ENCODE assay signal across 8 cellular contexts in genomic region chr19:12794196-12794921, GRCh38. TPM values are rescaled to one million over a fixed set of nuclear protein-coding genes. Genes with fewer than 3 reads are reported as not detected.
DNase-seq lines count a peak whose midpoint lies in the region; ATAC-seq, FAIRE-seq and TF ChIP-seq lines count a peak whose summit lies in the region.

No MANE protein-coding gene starts in this region.

- FAIRE-seq in A549 (lab: Jason Lieb, UNC), result no peak

- H3K4me1 ChIP-seq in A549 (peaks cover 29% of the 10 kb centered on the region), mononuclear cell (ENCODE audit: insufficient read depth, low read length) (peaks cover 40% of the 10 kb centered on the region)

- H3K4me3 ChIP-seq in A549 (peak overlapping the region; percentile 92), HFF-Myc (replicated peaks; ENCODE audit: low read depth, low read length) (peak overlapping the region; percentile 84), mononuclear cell (ENCODE audit: low read length) (peak overlapping the region; percentile 100)

- H3K27ac Mint-ChIP-seq in brain, result peak overlapping the region; percentile 9 to 86 (median 81)

- no peaks in the 10 kb centered on the region for H3K9me3 ChIP-seq in A549
- H3K9me3 ChIP-seq in mononuclear cell (ENCODE audit: low read depth, low read length), result no peaks in the 10 kb centered on the region

- peaks cover 29% of the 10 kb centered on the region for H3K4me1 Mint-ChIP-seq in brain

- peak overlapping the region; percentile 96 to 99 for H3K27ac ChIP-seq in A549

- peaks cover 18% of the 10 kb centered on the region for H3K36me3 Mint-ChIP-seq in brain

- TF ChIP-seq POLR2A in A549 (IDR thresholded peaks at IDR 0.05; ENCODE audit: low read length), result no peak

- peak overlapping the region; percentile 86 for H3K4me2 ChIP-seq in A549

- no peaks in the 10 kb centered on the region for H3K27me3 ChIP-seq in mononuclear cell (ENCODE audit: insufficient read depth, low read length)

- 65% methylated on average over 6 of the region's 6 CpGs for WGBS in A549 (ENCODE audit: missing lambda C conversion rate)

- H3K4me3 Mint-ChIP-seq in brain, result peak overlapping the region; percentile 68 to 86 (median 80)

- TF ChIP-seq RAD21 in A549 (conservative IDR thresholded peaks at IDR 0.05 in 1 of 2, IDR thresholded peaks at IDR 0.05 in 1 of 2), result no peak

- POLR2A ChIA-PET in A549 (lab: Yijun Ruan, JAX), result interaction anchor here (0.7 to 6.5 kb wide), 4 partner anchors 17 to 67 kb away, joined by 4 to 122 read pairs (median 18); no protein-coding TSS in a partner anchor

- peaks cover 11% of the 10 kb centered on the region for H3K27me3 Mint-ChIP-seq in brain

- CTCF ChIA-PET in A549 (lab: Yijun Ruan, JAX), result interaction anchor here (0.6 to 17.4 kb wide), 9 partner anchors 11 to 118 kb away, joined by 4 to 901 read pairs (median 18); partner anchors contain the start of genes GET3, HOOK2 and RNASEH2A

- ATAC-seq in A549, result no peak
- no peak for ATAC-seq in GM21390 (IDR thresholded peaks at IDR 0.05; ENCODE audit: unreplicated experiment)

- TF ChIP-seq EP300 in A549 (IDR thresholded peaks at IDR 0.05), result no peak

- DNase-seq in A549 (ENCODE audit: low read depth in 1 of 2, low spot score in 1 of 2), result peak in 1 of 2 experiments; percentile 66
- DNase-seq in HFF-Myc (ENCODE audit: extremely low read depth, low read depth), result no peak
- DNase-seq in iPS-NIHi7 (ENCODE audit: extremely low spot score), result no peak
- DNase-seq in medulla oblongata (ENCODE audit: extremely low spot score), result no peak
- no peak for DNase-seq in NCI-H748 (lab: John Stamatoyannopoulos, UW; ENCODE audit: unreplicated experiment)

- peaks cover 0 to 5% (median 0%) of the 10 kb centered on the region in 5 experiments for H3K9me3 Mint-ChIP-seq in brain

- TF ChIP-seq CTCF in A549 (IDR thresholded peaks at IDR 0.05) (no peak), HFF-Myc (IDR thresholded peaks at IDR 0.05; ENCODE audit: low read depth, low read length, missing control alignments) (no peak), brain (conservative IDR thresholded peaks at IDR 0.05) (no peak)

TF ChIP-seq in A549, 52 proteins besides CTCF, POLR2A, EP300 and RAD21:
- TF ChIP-seq TFCP2L1 (CRISPR knock-in tag; IDR thresholded peaks at IDR 0.05) (peak; percentile 86), MYC (IDR thresholded peaks at IDR 0.05; ENCODE audit: borderline replicate concordance, low read length) (no peak)
TF ChIP-seq in A549: peak in this region for 1.

RNA-seq across cellular contexts. Expression of gene JUNB, which starts 3.1 kb away (rescaled TPM):
- 72.5 and 94.7 TPM in 2 replicates for polyA plus RNA-seq in A549 (2011; rRNA removed)
- polyA plus RNA-seq in A549 (2012; cell fraction: cytosol; rRNA removed), result 165 and 253 TPM in 2 replicates
- 411 and 478 TPM in 2 replicates for polyA plus RNA-seq in A549 (2012; cell fraction: nucleus; rRNA removed)
- polyA plus RNA-seq in A549 (2017; fragmentation: RNase III; extraction: RNeasy Plus Mini Kit Qiagen cat#74134 plus additional on column Dnase treatment), result 47.2 to 57.7 TPM (median 55.6 TPM) in 3 replicates
- polyA minus RNA-seq in A549 (2011; rRNA and poly(A)+ RNA removed), result 30.8 and 31.4 TPM in 2 replicates
- 25.7 TPM for polyA plus RNA-seq in brain (ENCODE audit: insufficient read depth, low read depth, low replicate concordance)
- 5,180 TPM for total RNA-seq in mononuclear cell

RNA-seq across cellular contexts. Expression of gene PRDX2, which starts 7.2 kb away (rescaled TPM):
- 0.48 and 0.57 TPM in 2 replicates for polyA plus RNA-seq in A549 (2011; rRNA removed)
- polyA plus RNA-seq in A549 (2012; cell fraction: cytosol; rRNA removed), result 1.1 and 1.3 TPM in 2 replicates
- 1.3 and 1.5 TPM in 2 replicates for polyA plus RNA-seq in A549 (2012; cell fraction: nucleus; rRNA removed)
- polyA plus RNA-seq in A549 (2017; fragmentation: RNase III; extraction: RNeasy Plus Mini Kit Qiagen cat#74134 plus additional on column Dnase treatment), result 0.49 to 0.91 TPM (median 0.84 TPM) in 3 replicates
- polyA minus RNA-seq in A549 (2011; rRNA and poly(A)+ RNA removed), result 0.49 and 0.95 TPM in 2 replicates
- 1,078 TPM for polyA plus RNA-seq in brain (ENCODE audit: insufficient read depth, low read depth, low replicate concordance)
- 55.5 TPM for total RNA-seq in mononuclear cell

RNA-seq across cellular contexts. Expression of gene THSD8, which starts 7.5 kb away (rescaled TPM):
- polyA plus RNA-seq in A549 (2011; rRNA removed) (4.9 and 10.7 TPM in 2 replicates), A549 (2017; fragmentation: RNase III; extraction: RNeasy Plus Mini Kit Qiagen cat#74134 plus additional on column Dnase treatment) (not detected in 3 replicates), brain (ENCODE audit: insufficient read depth, low read depth, low replicate concordance) (48.0 TPM)
- not detected in 2 replicates for polyA plus RNA-seq in A549 (2012; cell fraction: cytosol; rRNA removed)
- 1.6 TPM in 1 of 2 replicates, not detected in the other for polyA plus RNA-seq in A549 (2012; cell fraction: nucleus; rRNA removed)
- 8.4 and 11.0 TPM in 2 replicates for polyA minus RNA-seq in A549 (2011; rRNA and poly(A)+ RNA removed)
- total RNA-seq in mononuclear cell, result not detected

RNA-seq across cellular contexts. Expression of gene RNASEH2A, which starts 12.0 kb away (rescaled TPM):
- 27.2 and 37.2 TPM in 2 replicates for polyA plus RNA-seq in A549 (2011; rRNA removed)
- 64.6 and 74.8 TPM in 2 replicates for polyA plus RNA-seq in A549 (2012; cell fraction: cytosol; rRNA removed)
- polyA plus RNA-seq in A549 (2012; cell fraction: nucleus; rRNA removed), result 59.6 and 69.3 TPM in 2 replicates
- polyA plus RNA-seq in A549 (2017; fragmentation: RNase III; extraction: RNeasy Plus Mini Kit Qiagen cat#74134 plus additional on column Dnase treatment), result 40.7 to 45.5 TPM (median 41.7 TPM) in 3 replicates
- polyA minus RNA-seq in A549 (2011; rRNA and poly(A)+ RNA removed), result 47.2 and 53.1 TPM in 2 replicates
- 119 TPM for polyA plus RNA-seq in brain (ENCODE audit: insufficient read depth, low read depth, low replicate concordance)
- 1.4 TPM for total RNA-seq in mononuclear cell

RNA-seq across cellular contexts. Expression of gene HOOK2, which starts 19.0 kb away (rescaled TPM):
- polyA plus RNA-seq in A549 (2011; rRNA removed) (8.3 and 10.1 TPM in 2 replicates), A549 (2017; fragmentation: RNase III; extraction: RNeasy Plus Mini Kit Qiagen cat#74134 plus additional on column Dnase treatment) (18.5 to 24.6 TPM (median 21.5 TPM) in 3 replicates), brain (ENCODE audit: insufficient read depth, low read depth, low replicate concordance) (14.8 TPM)
- 13.8 TPM in 2 replicates for polyA plus RNA-seq in A549 (2012; cell fraction: cytosol; rRNA removed)
- 40.4 and 46.5 TPM in 2 replicates for polyA plus RNA-seq in A549 (2012; cell fraction: nucleus; rRNA removed)
- 5.5 and 9.8 TPM in 2 replicates for polyA minus RNA-seq in A549 (2011; rRNA and poly(A)+ RNA removed)
- total RNA-seq in mononuclear cell, result 8.3 TPM

Comparison
In these comparisons a context has a peak if more than half of its experiments do, and no peak if none do; other contexts are left out.
1. RNA of gene PRDX2, which starts 7.2 kb away (polyA plus RNA-seq): 1,078 TPM in brain (single experiment); 0.48 to 1.5 TPM in A549; every median in the first group is over 100 times any median in the second.
2. Peak in every context shown above with its lines, with median percentiles within 50 percentile points of each other: H3K4me3 ChIP-seq.